ENCODE assay signal across 14 cellular contexts in the genomic region with DNA sequence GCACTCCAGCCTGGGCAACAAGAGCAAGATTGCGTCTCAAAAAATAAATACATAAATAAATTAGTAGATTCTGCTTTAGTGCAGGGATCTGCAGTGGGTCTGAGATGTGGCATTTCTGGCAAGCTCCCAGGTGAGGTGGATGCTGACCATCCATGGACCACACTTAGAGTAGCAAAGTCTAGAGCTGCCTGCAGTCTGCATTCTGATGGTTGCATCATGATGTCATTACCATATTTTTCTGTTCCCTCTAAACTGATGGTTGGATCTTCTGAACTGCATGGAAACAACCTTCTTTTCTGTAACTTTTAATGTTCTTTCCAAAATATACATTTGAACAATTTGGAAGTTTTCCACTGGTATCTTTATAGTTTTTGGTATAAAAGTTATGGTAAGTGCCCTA. TPM values are rescaled to one million over a fixed set of nuclear protein-coding genes. Genes with fewer than 3 reads are reported as not detected.
DNase-seq lines count a peak whose midpoint lies in the region; ATAC-seq, FAIRE-seq and TF ChIP-seq lines count a peak whose summit lies in the region.
"Had no signal": no experiment of that assay in that cellular context is flagged by ENCODE, and none has a peak within 500 bp of the region (broad histone marks: within the 10 kb centered on the region; RNA-seq: fewer than 3 reads in every experiment).

No MANE protein-coding gene starts in this region.

- peak overlapping the region; percentile 5 to 90 for H3K4me3 Mint-ChIP-seq in activated T-cell treated with anti-CD3 and anti-CD28 coated beads, Interleukin-2, amount 50 U/mL, for 72 hours

- intact Hi-C loops in PC-3 (cut with micrococcal nuclease) (no loop called here), K562 (cut with micrococcal nuclease) (no loop called here), kidney (cut with DNase I) (no loop called here)

- no peaks in the 10 kb centered on the region for H3K27me3 ChIP-seq in PC-3 (ENCODE audit: low read length)
- no peaks in the 10 kb centered on the region for H3K27me3 ChIP-seq in K562 (ENCODE audit: control insufficient read depth in 2 of 2, insufficient read depth in 2 of 2, low read length in 2 of 2)
- H3K27me3 ChIP-seq in osteoblast (ENCODE audit: insufficient read depth, low read length) = peaks cover 11% of the 10 kb centered on the region
- H3K27me3 ChIP-seq: pancreas, vagina had no signal

- no peaks in the 10 kb centered on the region for H4K20me1 ChIP-seq in PC-3 (ENCODE audit: low read length)
- no peaks in the 10 kb centered on the region for H4K20me1 ChIP-seq in K562 (replicated peaks; ENCODE audit: control insufficient read depth, insufficient read depth, low read length)
- no peaks in the 10 kb centered on the region for H4K20me1 ChIP-seq in osteoblast (ENCODE audit: insufficient read depth, low read length)

- TF ChIP-seq CTCF in PC-3 (conservative IDR thresholded peaks at IDR 0.05; ENCODE audit: low read depth, low read length) (no peak), K562 (IDR thresholded peaks at IDR 0.05 in 2 of 3, conservative IDR thresholded peaks at IDR 0.05 in 1 of 3; ENCODE audit: insufficient read depth in 2 of 3, low read depth in 1 of 3, low read length in 3 of 3) (no peak), osteoblast (IDR thresholded peaks at IDR 0.05; ENCODE audit: extremely low read depth, low read depth, low read length) (no peak), kidney (IDR thresholded peaks at IDR 0.05; ENCODE audit: borderline replicate concordance, extremely low read depth, insufficient read depth) (no peak)

- DNase-seq in activated T-cell treated with anti-CD3 and anti-CD28 coated beads, Interleukin-2, amount 50 U/mL, for 72 hours = no peak
- DNase-seq in activated T-cell treated with anti-CD3 and anti-CD28 coated beads, Interleukin-2, amount 50 U/mL, for 48 hours = no peak
- DNase-seq in PC-3 (no peak), K562 (ENCODE audit: extremely low read depth in 1 of 4, low spot score in 3 of 4) (no peak), osteoblast (ENCODE audit: insufficient read length, low spot score, missing footprints) (no peak), NCI-H1694 (lab: John Stamatoyannopoulos, UW) (no peak), medulla oblongata (ENCODE audit: extremely low spot score) (no peak), kidney (no peak)
- DNase-seq: amygdala, cortex of kidney, NCI-H446, pancreas, SHP77 had no signal

- peaks cover 1% of the 10 kb centered on the region in 2 donors for H3K36me3 Mint-ChIP-seq in activated T-cell treated with anti-CD3 and anti-CD28 coated beads, Interleukin-2, amount 50 U/mL, for 72 hours (ENCODE audit: insufficient read depth in 2 of 2)

- WGBS in K562 (ENCODE audit: insufficient coverage, low coverage, missing lambda C conversion rate) = 72% methylated on average over 1 of the region's 1 CpG

- no TSS peak for BruUV-seq in PC-3 (replicated peaks; lab: Mats Ljungman, UMichigan)
- no TSS peak for BruUV-seq in K562 (replicated peaks; lab: Mats Ljungman, UMichigan)

- no peaks in the 10 kb centered on the region for H3K9me1 ChIP-seq in K562 (ENCODE audit: control insufficient read depth, insufficient read depth, low read length)

- H3K4me3 ChIP-seq in PC-3 (ENCODE audit: low read length) (no peak overlapping the region), K562 (no peak overlapping the region), osteoblast (ENCODE audit: insufficient read depth, low read length) (no peak overlapping the region), kidney (ENCODE audit: low read length in 2 of 2) (no peak overlapping the region)
- H3K4me3 ChIP-seq: pancreas, vagina had no signal

- CTCF ChIA-PET in PC-3 (lab: Charles Lee) = no interaction called here
- CTCF ChIA-PET in K562 (lab: Yijun Ruan, JAX; ENCODE audit: low intra/inter-chr PET ratio) = no interaction called here

- H3K27ac Mint-ChIP-seq in activated T-cell treated with anti-CD3 and anti-CD28 coated beads, Interleukin-2, amount 50 U/mL, for 72 hours = peak overlapping the region; percentile 97

- no peak for FAIRE-seq in K562 (lab: Jason Lieb, UNC)
- no peak for FAIRE-seq in kidney (lab: Jason Lieb, UNC)
- FAIRE-seq: pancreas had no signal

- no peaks in the 10 kb centered on the region for H3K9me2 ChIP-seq in PC-3 (replicated peaks; ENCODE audit: low read length)

- H3K36me3 ChIP-seq in PC-3 (ENCODE audit: low read depth, low read length) (no peaks in the 10 kb centered on the region), K562 (ENCODE audit: control insufficient read depth, insufficient read depth, low read length) (no peaks in the 10 kb centered on the region), osteoblast (ENCODE audit: insufficient read depth, low read length) (no peaks in the 10 kb centered on the region), kidney (ENCODE audit: control insufficient read depth in 1 of 2, insufficient read depth in 2 of 2, low read length in 2 of 2) (no peaks in the 10 kb centered on the region)
- H3K36me3 ChIP-seq: pancreas, vagina had no signal

- H3K79me2 ChIP-seq in PC-3 (ENCODE audit: low read length) (no peaks in the 10 kb centered on the region), K562 (ENCODE audit: control insufficient read depth, insufficient read depth, low read length) (no peaks in the 10 kb centered on the region), osteoblast (ENCODE audit: insufficient read depth, low read length) (no peaks in the 10 kb centered on the region)

- in situ Hi-C loops in K562 (cut with MboI) = no loop called here

- H2AFZ ChIP-seq in PC-3 (ENCODE audit: low read length) = no peak overlapping the region
- no peak overlapping the region; the same call in 1 of the 2 replicates for H2AFZ ChIP-seq in K562 (ENCODE audit: low read depth, low read length)
- no peak overlapping the region for H2AFZ ChIP-seq in osteoblast (ENCODE audit: low read length)

- H3K9ac ChIP-seq in PC-3 (ENCODE audit: low read length) (no peak overlapping the region), K562 (ENCODE audit: insufficient read depth in 1 of 2, low read depth in 2 of 2, low read length in 2 of 2) (no peak overlapping the region), kidney (ENCODE audit: low read length in 2 of 2) (no peak overlapping the region)

- TF ChIP-seq RAD21 in K562 (CRISPR knock-in tag; conservative IDR thresholded peaks at IDR 0.05 in 1 of 2, IDR thresholded peaks at IDR 0.05 in 1 of 2) = no peak

- peak; percentile 3 to 8 for ATAC-seq in activated T-cell treated with anti-CD3 and anti-CD28 coated beads, Interleukin-2, amount 50 U/mL, for 72 hours (replicated peaks in 1 of 2)
- ATAC-seq in PC-3 = no peak
- peak; percentile 50 for ATAC-seq in K562

- TF ChIP-seq POLR2A in K562 (conservative IDR thresholded peaks at IDR 0.05) = no peak

- H3K9me3 Mint-ChIP-seq in activated T-cell treated with anti-CD3 and anti-CD28 coated beads, Interleukin-2, amount 50 U/mL, for 72 hours = peaks cover 0 to under 1% of the 10 kb centered on the region in 2 donors

- TF ChIP-seq EP300 in K562 (IDR thresholded peaks at IDR 0.05; ENCODE audit: low read length) = no peak

- POLR2A ChIA-PET in PC-3 (lab: Charles Lee; ENCODE audit: unreplicated experiment) (no interaction called here), K562 (lab: Yijun Ruan, JAX) (interaction anchor here (0.6 to 1.8 kb wide), 3 partner anchors 12 to 147 kb away, joined by 3 to 5 read pairs (median 3); no protein-coding TSS in a partner anchor)

- H3K9me3 ChIP-seq in PC-3 (ENCODE audit: low read length) (no peaks in the 10 kb centered on the region), K562 (replicated peaks; ENCODE audit: control insufficient read depth, insufficient read depth, low read depth, low read length) (no peaks in the 10 kb centered on the region), osteoblast (ENCODE audit: low read depth, low read length) (no peaks in the 10 kb centered on the region), kidney (ENCODE audit: control insufficient read depth in 1 of 2, low read length in 2 of 2) (no peaks in the 10 kb centered on the region)
- H3K9me3 ChIP-seq: pancreas, vagina had no signal

- H3F3A ChIP-seq in PC-3 (ENCODE audit: low read length, unreplicated experiment) = no peaks in the 10 kb centered on the region

- no peak overlapping the region for H3K4me2 ChIP-seq in PC-3 (ENCODE audit: low read length)
- H3K4me2 ChIP-seq in K562 (ENCODE audit: insufficient read depth, low read length) = no peak overlapping the region
- H3K4me2 ChIP-seq in osteoblast (ENCODE audit: insufficient read depth, low read length) = no peak overlapping the region

- H3K4me1 ChIP-seq in PC-3 (ENCODE audit: insufficient read depth, low read length) = peaks cover 16% of the 10 kb centered on the region
- H3K4me1 ChIP-seq in K562 (replicated peaks in 1 of 2; ENCODE audit: control insufficient read depth in 2 of 2, insufficient read depth in 2 of 2, low read length in 2 of 2) = peaks cover 3 to 12% of the 10 kb centered on the region in 2 experiments; a peak in 3 of 5 replicates
- H3K4me1 ChIP-seq in osteoblast (ENCODE audit: insufficient read depth, low read length) = peaks cover 17% of the 10 kb centered on the region
- H3K4me1 ChIP-seq in kidney (ENCODE audit: control insufficient read depth in 1 of 2, insufficient read depth in 1 of 2, low read depth in 1 of 2, low read length in 2 of 2) = no peaks in the 10 kb centered on the region
- H3K4me1 ChIP-seq: pancreas had no signal

- H3K27ac ChIP-seq in PC-3 (ENCODE audit: low read length) = peak overlapping the region; percentile 26
- no peak overlapping the region for H3K27ac ChIP-seq in K562 (ENCODE audit: extremely low read depth, low read depth, low read length)
- H3K27ac ChIP-seq in osteoblast (ENCODE audit: low read depth, low read length) = peak overlapping the region; percentile 64
- H3K27ac ChIP-seq in kidney (ENCODE audit: low read depth in 2 of 2, low read length in 2 of 2) = no peak overlapping the region
- H3K27ac ChIP-seq: pancreas, vagina had no signal

- H3K27me3 Mint-ChIP-seq in activated T-cell treated with anti-CD3 and anti-CD28 coated beads, Interleukin-2, amount 50 U/mL, for 72 hours (ENCODE audit: low read depth) = peaks cover 30% of the 10 kb centered on the region

- H3K4me1 Mint-ChIP-seq in activated T-cell treated with anti-CD3 and anti-CD28 coated beads, Interleukin-2, amount 50 U/mL, for 72 hours (ENCODE audit: low read depth) = peaks cover 22% of the 10 kb centered on the region

RNA-seq across cellular contexts. Expression of gene MYL12B, which starts 42.9 kb away (rescaled TPM):
- total RNA-seq in activated T-cell treated with anti-CD3 and anti-CD28 coated beads, Interleukin-2, amount 50 U/mL, for 72 hours = 100 to 1,000 TPM; 235 to 276 TPM
- total RNA-seq in PC-3 (2014; rRNA removed) = 233 and 308 TPM in 2 replicates
- total RNA-seq in K562 (2011; cell fraction: chromatin; rRNA removed; ENCODE audit: low replicate concordance) = 18.4 and 30.7 TPM in 2 replicates
- 35.7 and 36.0 TPM in 2 replicates for total RNA-seq in K562 (2011; cell fraction: nucleolus; rRNA removed)
- 40.3 and 46.9 TPM in 2 replicates for total RNA-seq in K562 (2011; cell fraction: nucleoplasm; rRNA removed)
- 220 and 238 TPM in 2 replicates for total RNA-seq in K562 (2014; rRNA removed)
- 478 and 512 TPM in 2 replicates for total RNA-seq in K562 (2014; rRNA removed; fragmentation: Illumina TruSeq; extraction: Trizol)
- 357 and 396 TPM in 2 replicates for total RNA-seq in K562 (2015; rRNA removed; fragmentation: Illumina TruSeq; extraction: Trizol)
- total RNA-seq in K562 (2021) = 242 and 256 TPM in 2 replicates
- polyA plus RNA-seq in K562 (2011; rRNA removed) = 531 and 554 TPM in 2 replicates
- polyA plus RNA-seq in K562 (2011; cell fraction: cytosol; rRNA removed) = 196 and 355 TPM in 2 replicates
- 72.1 and 160 TPM in 2 replicates for polyA plus RNA-seq in K562 (2011; cell fraction: nucleus; rRNA removed)
- polyA plus RNA-seq in K562 (2012) = 338 and 426 TPM in 2 replicates
- polyA plus RNA-seq in K562 (2014; fragmentation: Illumina TruSeq; extraction: Trizol) = 451 and 463 TPM in 2 replicates
- polyA plus RNA-seq in K562 (2014; fragmentation: Nextera tagmentation; extraction: Ambion mirVana) = 100 to 1,000 TPM; 913 to 995 TPM
- 270 and 274 TPM in 2 replicates for polyA plus RNA-seq in K562 (2014; rRNA removed)
- polyA minus RNA-seq in K562 (2011; rRNA and poly(A)+ RNA removed) = 343 and 432 TPM in 2 replicates
- 128 and 163 TPM in 2 replicates for polyA minus RNA-seq in K562 (2011; cell fraction: cytosol; rRNA and poly(A)+ RNA removed)
- 25.4 and 59.0 TPM in 2 replicates for polyA minus RNA-seq in K562 (2011; cell fraction: nucleus; rRNA and poly(A)+ RNA removed)
- 278 and 283 TPM in 2 replicates for total RNA-seq in osteoblast
- 448 TPM for total RNA-seq in kidney
- 884 TPM for polyA plus RNA-seq in kidney (ENCODE audit: insufficient read depth, low read depth, low replicate concordance)

RNA-seq across cellular contexts. Expression of gene MYL12A, which starts 57.2 kb away (rescaled TPM):
- 100 to 1,000 TPM; 425 to 483 TPM for total RNA-seq in activated T-cell treated with anti-CD3 and anti-CD28 coated beads, Interleukin-2, amount 50 U/mL, for 72 hours
- total RNA-seq in PC-3 (2014; rRNA removed) (254 and 329 TPM in 2 replicates), K562 (2014; rRNA removed) (426 and 468 TPM in 2 replicates), K562 (2014; rRNA removed; fragmentation: Illumina TruSeq; extraction: Trizol) (562 and 622 TPM in 2 replicates), K562 (2015; rRNA removed; fragmentation: Illumina TruSeq; extraction: Trizol) (508 and 559 TPM in 2 replicates), K562 (2021) (308 TPM in 2 replicates), osteoblast (572 and 626 TPM in 2 replicates), kidney (450 TPM)
- 123 and 212 TPM in 2 replicates for total RNA-seq in K562 (2011; cell fraction: chromatin; rRNA removed; ENCODE audit: low replicate concordance)
- total RNA-seq in K562 (2011; cell fraction: nucleolus; rRNA removed) = 138 and 168 TPM in 2 replicates
- total RNA-seq in K562 (2011; cell fraction: nucleoplasm; rRNA removed) = 206 and 258 TPM in 2 replicates
- polyA plus RNA-seq in K562 (2011; rRNA removed) (714 and 790 TPM in 2 replicates), K562 (2014; fragmentation: Illumina TruSeq; extraction: Trizol) (471 and 510 TPM in 2 replicates), K562 (2014; fragmentation: Nextera tagmentation; extraction: Ambion mirVana) (1,000 to 10,000 TPM in 1 of 2 experiments, 100 to 1,000 TPM in 1; 837 to 1,031 TPM), K562 (2014; rRNA removed) (365 and 466 TPM in 2 replicates), kidney (ENCODE audit: insufficient read depth, low read depth, low replicate concordance) (442 TPM)
- 163 and 438 TPM in 2 replicates for polyA plus RNA-seq in K562 (2011; cell fraction: cytosol; rRNA removed)
- polyA plus RNA-seq in K562 (2011; cell fraction: nucleus; rRNA removed) = 127 and 293 TPM in 2 replicates
- 525 and 687 TPM in 2 replicates for polyA plus RNA-seq in K562 (2012)
- 571 and 811 TPM in 2 replicates for polyA minus RNA-seq in K562 (2011; rRNA and poly(A)+ RNA removed)
- polyA minus RNA-seq in K562 (2011; cell fraction: cytosol; rRNA and poly(A)+ RNA removed) = 177 and 220 TPM in 2 replicates
- polyA minus RNA-seq in K562 (2011; cell fraction: nucleus; rRNA and poly(A)+ RNA removed) = 135 and 263 TPM in 2 replicates

Comparison
In these comparisons a context has a peak if more than half of its experiments do, and no peak if none do; other contexts are left out.
1. H3K27ac ChIP-seq: peak in PC-3 (single experiment) and osteoblast (single experiment); none in K562 (single experiment) and kidney (0 of 2).